Comparison of ENCODE assay signal across 6 cellular contexts in genomic region chr4:129968778-129969177, GRCh38.
"Had no signal": no experiment of that assay in that cellular context is flagged by ENCODE, and none has a peak within 500 bp of the region (broad histone marks: within the 10 kb centered on the region; RNA-seq: fewer than 3 reads in every experiment).

No MANE protein-coding gene starts in this region.

- DNase-seq: IMR-90, KBM-7, KG1 had no signal

- H3K27ac ChIP-seq: HL-60 had no signal

- ATAC-seq: HepG2, K562 had no signal

- H3K4me3 ChIP-seq: K562 had no signal
